ENCODE assay signal across 8 cellular contexts in the genomic region with DNA sequence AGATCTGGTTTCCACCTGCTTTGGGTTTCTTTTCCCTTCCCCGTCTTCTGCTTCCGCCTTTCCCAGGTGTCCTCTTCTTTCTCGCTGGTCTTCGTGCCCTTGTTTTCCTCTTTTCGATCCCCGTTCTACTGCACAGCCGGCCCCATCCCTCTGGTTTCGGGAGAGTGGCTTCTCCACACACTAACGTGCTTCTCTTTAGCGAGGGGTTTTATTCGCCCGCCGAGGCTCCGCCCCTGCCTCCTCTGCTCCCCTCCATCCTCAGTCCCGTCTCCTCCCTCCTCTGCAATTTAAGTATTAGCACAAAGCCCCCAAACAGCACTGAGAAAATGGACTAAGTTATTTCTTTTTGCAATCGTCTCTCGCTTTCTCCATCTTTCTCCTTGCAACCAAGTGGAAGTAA. TPM values are rescaled to one million over a fixed set of nuclear protein-coding genes. Genes with fewer than 3 reads are reported as not detected.
DNase-seq lines count a peak whose midpoint lies in the region; TF ChIP-seq lines count a peak whose summit lies in the region.

A gene (minus strand): TSS at position 182 of the 400 bp plus-strand sequence. CDS start 746 bp downstream, outside the sequence.

- H3K27ac ChIP-seq in 22Rv1 = peak within 1 kb of the TSS; percentile 46
- peak within 1 kb of the TSS; percentile 52 for H3K27ac ChIP-seq in HUES48 (ENCODE audit: low read depth, low read length)
- H3K27ac ChIP-seq in esophagus (ENCODE audit: low read depth in 2 of 2, low read length in 1 of 2) = peak within 1 kb of the TSS; percentile 36 to 71
- peak within 1 kb of the TSS; percentile 22 for H3K27ac ChIP-seq in muscle layer of colon (ENCODE audit: low read depth, low read length)
- H3K27ac ChIP-seq in transverse colon = peak within 1 kb of the TSS; percentile 43 to 70 (median 62)

- 3 to 4% methylated on average over 17 of the region's 17 CpGs for WGBS in esophagus, 2 donors
- WGBS in transverse colon (ENCODE audit: low coverage in 1 of 2), 2 donors = 1 to 2% methylated on average over 17 of the region's 17 CpGs

- H3K4me3 ChIP-seq in HUES48 (ENCODE audit: low read depth, low read length) = peak within 1 kb of the TSS; percentile 77
- H3K4me3 ChIP-seq in esophagus (ENCODE audit: low read depth in 1 of 2, low read length in 2 of 2) = peak within 1 kb of the TSS; percentile 53 to 69
- H3K4me3 ChIP-seq in muscle layer of colon (ENCODE audit: low read depth in 1 of 2, low read length in 2 of 2) = peak within 1 kb of the TSS; percentile 49 to 69
- peak within 1 kb of the TSS; percentile 27 to 62 (median 46) for H3K4me3 ChIP-seq in transverse colon

- DNase-seq in activated CD4-positive, alpha-beta T cell treated with anti-CD3 and anti-CD28 coated beads, Interleukin-2, amount 50 U/mL, for 48 hours = peak; percentile 21 to 37
- DNase-seq in transverse colon = peak; percentile 67
- DNase-seq in SHP77 (lab: John Stamatoyannopoulos, UW) = no peak
- no peak for DNase-seq in A172 (ENCODE audit: low spot score)

- H3K9me3 ChIP-seq in HUES48 (ENCODE audit: control insufficient read depth, insufficient read depth, low read length) (no peaks in the 10 kb centered on the region), esophagus (ENCODE audit: control insufficient read depth in 2 of 2, insufficient read depth in 1 of 2, low read depth in 1 of 2, low read length in 1 of 2) (no peaks in the 10 kb centered on the region), muscle layer of colon (ENCODE audit: low read length) (no peaks in the 10 kb centered on the region), transverse colon (no peaks in the 10 kb centered on the region)

- peaks cover 22% of the 10 kb centered on the region for H3K4me1 ChIP-seq in HUES48 (ENCODE audit: control insufficient read depth, insufficient read depth, low read length)
- peaks cover 0 to 3% of the 10 kb centered on the region in 2 donors for H3K4me1 ChIP-seq in esophagus (ENCODE audit: control insufficient read depth in 2 of 2, insufficient read depth in 2 of 2, low read length in 1 of 2)
- peaks cover 8% of the 10 kb centered on the region for H3K4me1 ChIP-seq in muscle layer of colon (ENCODE audit: insufficient read depth, low read length)
- peaks cover 0 to 20% (median 6%) of the 10 kb centered on the region in 4 donors for H3K4me1 ChIP-seq in transverse colon

- no peaks in the 10 kb centered on the region for H3K36me3 ChIP-seq in HUES48 (ENCODE audit: control insufficient read depth, insufficient read depth, low read length)
- no peaks in the 10 kb centered on the region for H3K36me3 ChIP-seq in esophagus (ENCODE audit: control insufficient read depth in 2 of 2, insufficient read depth in 2 of 2, low read length in 1 of 2)
- no peaks in the 10 kb centered on the region for H3K36me3 ChIP-seq in muscle layer of colon (ENCODE audit: insufficient read depth, low read length)
- no peaks in the 10 kb centered on the region for H3K36me3 ChIP-seq in transverse colon

- intact Hi-C loops in transverse colon (cut with DNase I; ENCODE audit: low total_unique reads) = no loop called here

- no peak for TF ChIP-seq EP300 in transverse colon (IDR thresholded peaks at IDR 0.05; ENCODE audit: low read depth)

- TF ChIP-seq POLR2A in transverse colon (IDR thresholded peaks at IDR 0.05) = peak; percentile 72

- in situ Hi-C loops in transverse colon (cut with MboI; ENCODE audit: low pct_ligation_motif_present in 1 of 4, low pct_unique_long_range_greater_than_20kb in 1 of 4, low sequenced_read_pairs in 3 of 4) = loop anchor here in 1 of 4 donors (5.0 kb wide), 1 partner anchor 61 kb away; no protein-coding TSS in a partner anchor

- H3K27me3 ChIP-seq in HUES48 (ENCODE audit: control insufficient read depth, insufficient read depth, low read length) (no peaks in the 10 kb centered on the region), esophagus (ENCODE audit: control insufficient read depth in 1 of 2, insufficient read depth in 2 of 2, low read length in 2 of 2) (no peaks in the 10 kb centered on the region), muscle layer of colon (ENCODE audit: control insufficient read depth in 1 of 2, insufficient read depth in 2 of 2, low read length in 2 of 2) (no peaks in the 10 kb centered on the region), transverse colon (peaks cover 6% of the 10 kb centered on the region)

- no peak for TF ChIP-seq CTCF in 22Rv1 (IDR thresholded peaks at IDR 0.05)
- TF ChIP-seq CTCF in transverse colon (IDR thresholded peaks at IDR 0.05) = no peak

- H3K9ac ChIP-seq in HUES48 (ENCODE audit: low read depth, low read length) = no peak within 1 kb of the TSS; the same call in 1 of the 2 replicates
- H3K9ac ChIP-seq in muscle layer of colon (ENCODE audit: low read length) = no peak within 1 kb of the TSS

RNA-seq across cellular contexts. Expression of the gene that starts here (rescaled TPM):
- 10 to 100 TPM; 27.5 to 33.4 TPM for polyA plus RNA-seq in esophagus
- total RNA-seq in transverse colon = 10 to 100 TPM in 3 of 4 donors, 1 to 10 TPM in 1; 5.2 to 29.1 (median 14.2) TPM
- total RNA-seq in A172 (2014; rRNA removed; shearing (Covaris generic)) = 1.5 and 2.5 TPM in 2 replicates

Comparison
In these comparisons a context has a peak if more than half of its experiments do, and no peak if none do; other contexts are left out.
1. DNase-seq: peak in activated CD4-positive, alpha-beta T cell treated with anti-CD3 and anti-CD28 coated beads, Interleukin-2, amount 50 U/mL, for 48 hours (2 of 2) and transverse colon (single experiment); none in SHP77 (0 of 2) and A172 (single experiment).
2. Peak in every context shown above with its lines, with median percentiles within 50 percentile points of each other: H3K27ac ChIP-seq and H3K4me3 ChIP-seq.